Comparison of ENCODE assay signal across 1 cellular context in the genomic region with DNA sequence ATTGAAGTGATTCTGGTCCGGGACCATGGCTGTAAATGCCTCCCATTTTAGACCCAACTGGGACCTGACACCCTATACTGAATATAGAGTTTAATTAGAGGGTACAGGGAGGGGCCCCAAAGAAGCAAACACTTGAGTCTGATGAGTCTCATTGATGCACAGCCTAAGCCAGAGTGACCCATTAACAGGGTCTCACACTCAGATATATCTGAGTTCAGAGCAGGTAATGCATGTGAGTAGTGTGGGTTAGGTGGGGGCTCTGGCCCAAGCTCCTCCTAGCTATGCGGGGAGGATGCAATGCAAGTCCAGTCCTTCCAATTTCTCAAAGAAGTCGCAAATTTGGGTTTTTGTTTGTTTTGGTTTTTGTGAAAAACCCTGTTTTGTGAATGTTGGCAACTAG.
TF ChIP-seq lines count a peak whose summit lies in the region.

No MANE protein-coding gene starts in this region.

TF ChIP-seq in GM23338, 12 proteins besides CTCF, POLR2A, EP300 and RAD21 (continued from another document):
- TF ChIP-seq EZH2phosphoT487 (IDR thresholded peaks at IDR 0.05; ENCODE audit: unreplicated experiment) (no peak), NANOG (IDR thresholded peaks at IDR 0.05; ENCODE audit: borderline replicate concordance) (no peak), POLR2AphosphoS5 (IDR thresholded peaks at IDR 0.05; ENCODE audit: low read depth) (no peak), EZH2 (IDR thresholded peaks at IDR 0.05; ENCODE audit: low read depth, unreplicated experiment) (no peak), ZNF331 (CRISPR knock-in tag; IDR thresholded peaks at IDR 0.05; ENCODE audit: low read depth) (no peak)
- TF ChIP-seq, protein P1, sequence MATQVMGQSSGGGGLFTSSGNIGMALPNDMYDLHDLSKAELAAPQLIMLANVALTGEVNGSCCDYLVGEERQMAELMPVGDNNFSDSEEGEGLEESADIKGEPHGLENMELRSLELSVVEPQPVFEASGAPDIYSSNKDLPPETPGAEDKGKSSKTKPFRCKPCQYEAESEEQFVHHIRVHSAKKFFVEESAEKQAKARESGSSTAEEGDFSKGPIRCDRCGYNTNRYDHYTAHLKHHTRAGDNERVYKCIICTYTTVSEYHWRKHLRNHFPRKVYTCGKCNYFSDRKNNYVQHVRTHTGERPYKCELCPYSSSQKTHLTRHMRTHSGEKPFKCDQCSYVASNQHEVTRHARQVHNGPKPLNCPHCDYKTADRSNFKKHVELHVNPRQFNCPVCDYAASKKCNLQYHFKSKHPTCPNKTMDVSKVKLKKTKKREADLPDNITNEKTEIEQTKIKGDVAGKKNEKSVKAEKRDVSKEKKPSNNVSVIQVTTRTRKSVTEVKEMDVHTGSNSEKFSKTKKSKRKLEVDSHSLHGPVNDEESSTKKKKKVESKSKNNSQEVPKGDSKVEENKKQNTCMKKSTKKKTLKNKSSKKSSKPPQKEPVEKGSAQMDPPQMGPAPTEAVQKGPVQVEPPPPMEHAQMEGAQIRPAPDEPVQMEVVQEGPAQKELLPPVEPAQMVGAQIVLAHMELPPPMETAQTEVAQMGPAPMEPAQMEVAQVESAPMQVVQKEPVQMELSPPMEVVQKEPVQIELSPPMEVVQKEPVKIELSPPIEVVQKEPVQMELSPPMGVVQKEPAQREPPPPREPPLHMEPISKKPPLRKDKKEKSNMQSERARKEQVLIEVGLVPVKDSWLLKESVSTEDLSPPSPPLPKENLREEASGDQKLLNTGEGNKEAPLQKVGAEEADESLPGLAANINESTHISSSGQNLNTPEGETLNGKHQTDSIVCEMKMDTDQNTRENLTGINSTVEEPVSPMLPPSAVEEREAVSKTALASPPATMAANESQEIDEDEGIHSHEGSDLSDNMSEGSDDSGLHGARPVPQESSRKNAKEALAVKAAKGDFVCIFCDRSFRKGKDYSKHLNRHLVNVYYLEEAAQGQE (IDR thresholded peaks at IDR 0.05; ENCODE audit: unreplicated experiment): no peak
